9 cellular contexts compared by ENCODE assay signal in genomic region chr16:66273644-66274334, GRCh38.
A peak's percentile ranks its signal among the peaks of the same experiment; 100 is the strongest.
DNase-seq lines count a peak whose midpoint lies in the region; ATAC-seq and TF ChIP-seq lines count a peak whose summit lies in the region.
"Had no signal": no experiment of that assay in that cellular context is flagged by ENCODE, and none has a peak within 500 bp of the region (broad histone marks: within the 10 kb centered on the region; RNA-seq: fewer than 3 reads in every experiment).

No MANE protein-coding gene starts in this region.

- intact Hi-C loops in posterior vena cava (cut with DNase I) = no loop called here
- intact Hi-C loops in esophagus squamous epithelium (cut with DNase I) = loop anchor here (5.0 kb wide), 1 partner anchor 1151 kb away; the partner anchor contains the start of gene CDH11

- no peaks in the 10 kb centered on the region for H3K9me3 Mint-ChIP-seq in endothelial cell (ENCODE audit: unreplicated experiment)

- peaks cover 25% of the 10 kb centered on the region for H3K4me1 Mint-ChIP-seq in endothelial cell (ENCODE audit: unreplicated experiment)

- WGBS in esophagus squamous epithelium, 2 donors = 74 to 76% methylated on average over 8 of the region's 8 CpGs

- H3K36me3 ChIP-seq in GM06990 (ENCODE audit: control insufficient read depth, insufficient read depth, low read length) (no peaks in the 10 kb centered on the region), esophagus squamous epithelium (no peaks in the 10 kb centered on the region)
- H3K36me3 ChIP-seq: prostate gland had no signal

- no peak overlapping the region for H3K4me3 Mint-ChIP-seq in endothelial cell (ENCODE audit: unreplicated experiment)

- no peak for TF ChIP-seq POLR2A in esophagus squamous epithelium (IDR thresholded peaks at IDR 0.05)

- H3K27me3 Mint-ChIP-seq in endothelial cell (ENCODE audit: unreplicated experiment) = peaks cover 10% of the 10 kb centered on the region

- H3K27me3 ChIP-seq in GM06990 (replicated peaks; ENCODE audit: control insufficient read depth, insufficient read depth, low read length) (no peaks in the 10 kb centered on the region; the same call in 1 of the 2 replicates), esophagus squamous epithelium (peaks cover 0 to 14% (median 0%) of the 10 kb centered on the region in 4 donors)

- no peak overlapping the region for H3K27ac Mint-ChIP-seq in endothelial cell (ENCODE audit: unreplicated experiment)

- DNase-seq in GM06990 (ENCODE audit: extremely low read depth, insufficient read length) (no peak), NCI-H226 (peak; percentile 45), endothelial cell (ENCODE audit: low spot score) (peak; percentile 27), posterior vena cava (ENCODE audit: low spot score) (peak; percentile 56), NCI-H524 (lab: John Stamatoyannopoulos, UW) (no peak), esophagus squamous epithelium (lab: John Stamatoyannopoulos, UW) (no peak)
- no peak for DNase-seq in activated CD4-positive, alpha-beta T cell treated with anti-CD3 and anti-CD28 coated beads, Interleukin-2, amount 50 U/mL, for 4 hours

- no peaks in the 10 kb centered on the region for H3K9me3 ChIP-seq in esophagus squamous epithelium
- H3K9me3 ChIP-seq: prostate gland had no signal

- no peak overlapping the region for H3K4me3 ChIP-seq in GM06990 (replicated peaks; ENCODE audit: low read depth, low read length)
- no peak overlapping the region for H3K4me3 ChIP-seq in esophagus squamous epithelium
- H3K4me3 ChIP-seq: prostate gland had no signal

- no peaks in the 10 kb centered on the region for H3K36me3 Mint-ChIP-seq in endothelial cell (ENCODE audit: low read depth, unreplicated experiment)

- peak; percentile 45 for TF ChIP-seq CTCF in GM06990 (IDR thresholded peaks at IDR 0.05; ENCODE audit: insufficient read depth, low read length, poor library complexity, severe bottlenecking)
- TF ChIP-seq CTCF in endothelial cell (IDR thresholded peaks at IDR 0.05; ENCODE audit: unreplicated experiment) = peak; percentile 5
- no peak for TF ChIP-seq CTCF in esophagus squamous epithelium (IDR thresholded peaks at IDR 0.05)

- ATAC-seq in GM21381 (IDR thresholded peaks at IDR 0.05; ENCODE audit: unreplicated experiment) = no peak

- H3K4me1 ChIP-seq in esophagus squamous epithelium = peaks cover 17 to 79% (median 25%) of the 10 kb centered on the region in 3 donors
- H3K4me1 ChIP-seq: prostate gland had no signal

- H3K27ac ChIP-seq in esophagus squamous epithelium = peak overlapping the region in 1 of 4 donors; percentile 94
- H3K27ac ChIP-seq: prostate gland had no signal

Comparison
In these comparisons a context has a peak if more than half of its experiments do, and no peak if none do; other contexts are left out.
1. DNase-seq: peak in NCI-H226 (single experiment), endothelial cell (single experiment) and posterior vena cava (single experiment); none in GM06990 (single experiment), NCI-H524 (0 of 2), esophagus squamous epithelium (single experiment) and activated CD4-positive, alpha-beta T cell treated with anti-CD3 and anti-CD28 coated beads, Interleukin-2, amount 50 U/mL, for 4 hours (0 of 2).
2. CTCF ChIP-seq: peak in GM06990 (single experiment) and endothelial cell (single experiment); none in esophagus squamous epithelium (0 of 6).